Comparison of ENCODE assay signal across 1 cellular context in genomic region chr22:45852826-45853225, GRCh38.
TF ChIP-seq lines count a peak whose summit lies in the region.

No MANE protein-coding gene starts in this region.

TF ChIP-seq in HCT116, 20 proteins besides CTCF, POLR2A, EP300 and RAD21 (continued from another document):
- TF ChIP-seq REST (IDR thresholded peaks at IDR 0.05; ENCODE audit: low read depth), result no peak
